In the genomic region with DNA sequence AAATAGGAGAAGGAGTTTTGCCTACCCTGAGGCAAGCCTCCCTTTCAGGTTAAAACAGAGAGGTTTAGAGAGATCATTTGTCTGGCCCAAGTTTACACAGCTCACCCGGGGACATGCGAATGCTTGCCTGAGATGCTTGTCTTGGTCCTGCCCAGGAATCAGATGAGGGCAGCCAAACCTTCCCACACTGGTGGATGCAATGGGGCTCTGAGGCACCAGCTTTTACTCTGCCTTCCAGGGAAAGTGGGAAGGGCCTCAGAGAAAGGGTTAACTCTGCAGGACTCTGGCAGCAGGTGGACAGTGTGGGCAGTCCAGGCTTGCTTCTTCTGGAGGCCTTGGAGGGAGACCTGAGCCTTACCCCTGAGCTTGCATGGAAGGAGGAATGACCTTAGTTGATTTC, we compare ENCODE assay signal across 11 cellular contexts.
DNase-seq lines count a peak whose midpoint lies in the region; ATAC-seq, FAIRE-seq and TF ChIP-seq lines count a peak whose summit lies in the region.
"Had no signal": no experiment of that assay in that cellular context is flagged by ENCODE, and none has a peak within 500 bp of the region (broad histone marks: within the 10 kb centered on the region; RNA-seq: fewer than 3 reads in every experiment).

No MANE protein-coding gene starts in this region.

- H3K4me3 ChIP-seq in MM.1S (ENCODE audit: low read length) (no peak overlapping the region), pancreas (peak overlapping the region in 3 of 4 donors; percentile 21 to 59 (median 52))

- H3K4me1 ChIP-seq in MM.1S (ENCODE audit: low read length), result peaks cover 8% of the 10 kb centered on the region; the same call in 1 of the 2 replicates
- H3K4me1 ChIP-seq in pancreas, result peaks cover 0 to 7% (median 0%) of the 10 kb centered on the region in 3 donors

- FAIRE-seq in pancreas (lab: Jason Lieb, UNC), result no peak

- no peak overlapping the region for H3K9ac ChIP-seq in MM.1S (ENCODE audit: low read length)

- no peaks in the 10 kb centered on the region for H3F3A ChIP-seq in MM.1S (ENCODE audit: insufficient read depth, low read length)

- no peaks in the 10 kb centered on the region for H3K9me2 ChIP-seq in MM.1S (replicated peaks; ENCODE audit: insufficient read depth, low read length)

- WGBS in pancreas, 2 donors, result 35 to 43% methylated on average over 2 of the region's 2 CpGs

- H3K27ac ChIP-seq in MM.1S (ENCODE audit: low read length) (no peak overlapping the region), pancreas (no peak overlapping the region)

- H3K4me2 ChIP-seq in MM.1S (ENCODE audit: low read depth, low read length), result peak overlapping the region; percentile 61; the same call in 1 of the 2 replicates

- no peaks in the 10 kb centered on the region for H3K79me2 ChIP-seq in MM.1S (ENCODE audit: low read length)

- DNase-seq in NCI-H526 (lab: John Stamatoyannopoulos, UW) (peak; percentile 37 to 79), NCI-H526 treated with DMSO at 0.1 percent for 48 hours (lab: John Stamatoyannopoulos, UW) (no peak), MM.1S (no peak), ecto neural progenitor cell (ENCODE audit: low spot score) (peak; percentile 27), pancreas (peak in 1 of 6 donors; percentile 17), amygdala (lab: John Stamatoyannopoulos, UW) (no peak), C1 segment of cervical spinal cord (lab: John Stamatoyannopoulos, UW) (no peak)
- DNase-seq: activated CD4-positive, CD25-positive, alpha-beta regulatory T cell treated with anti-CD3 and anti-CD28 coated beads, Interleukin-2, amount 50 U/mL, for 72 hours; activated naive CD8-positive, alpha-beta T cell treated with anti-CD3 and anti-CD28 coated beads, Interleukin-2, amount 50 U/mL, for 24 hours; NCI-H1048 had no signal

- H3K27me3 ChIP-seq in MM.1S (replicated peaks; ENCODE audit: insufficient read depth, low read length), result no peaks in the 10 kb centered on the region
- H3K27me3 ChIP-seq in pancreas, result no peaks in the 10 kb centered on the region

- H3K9me3 ChIP-seq in MM.1S (replicated peaks; ENCODE audit: insufficient read depth, low read length) (no peaks in the 10 kb centered on the region), pancreas (no peaks in the 10 kb centered on the region)

- intact Hi-C loops in pancreas (cut with DNase I), result loop anchor here in 2 of 3 donors (5.0 kb wide), 2 partner anchors 92 to 377 kb away; a partner anchor contains a TSS

- ATAC-seq in pancreas, result no peak
- no peak for ATAC-seq in GM21723 (IDR thresholded peaks at IDR 0.05; ENCODE audit: unreplicated experiment)

- H3K36me3 ChIP-seq in MM.1S (replicated peaks; ENCODE audit: insufficient read depth, low read length), result no peaks in the 10 kb centered on the region
- no peaks in the 10 kb centered on the region for H3K36me3 ChIP-seq in pancreas

- no peaks in the 10 kb centered on the region for H4K20me1 ChIP-seq in MM.1S (ENCODE audit: insufficient read depth, low read length)

- TF ChIP-seq CTCF in MM.1S (IDR thresholded peaks at IDR 0.05; ENCODE audit: low read length), result no peak
- TF ChIP-seq CTCF in pancreas (IDR thresholded peaks at IDR 0.05), result no peak

- H2AFZ ChIP-seq in MM.1S (ENCODE audit: low read length), result no peak overlapping the region

Comparison
In these comparisons a context has a peak if more than half of its experiments do, and no peak if none do; other contexts are left out.
1. DNase-seq: peak in NCI-H526 (2 of 2) and ecto neural progenitor cell (single experiment); none in NCI-H526 treated with DMSO at 0.1 percent for 48 hours (single experiment), MM.1S (single experiment), amygdala (0 of 56) and C1 segment of cervical spinal cord (0 of 14).